20 cellular contexts compared by ENCODE assay signal in genomic region chr1:18805925-18806849, GRCh38. TPM values are rescaled to one million over a fixed set of nuclear protein-coding genes. Genes with fewer than 3 reads are reported as not detected.
DNase-seq lines count a peak whose midpoint lies in the region; ATAC-seq and TF ChIP-seq lines count a peak whose summit lies in the region.
"Had no signal": no experiment of that assay in that cellular context is flagged by ENCODE, and none has a peak within 500 bp of the region (broad histone marks: within the 10 kb centered on the region; RNA-seq: fewer than 3 reads in every experiment).

No MANE protein-coding gene starts in this region.

- TF ChIP-seq POLR2A in erythroblast (IDR thresholded peaks at IDR 0.05; ENCODE audit: low read length), result no peak

- H3K27me3 ChIP-seq in MG63 (no peaks in the 10 kb centered on the region), skeletal muscle tissue (ENCODE audit: control insufficient read depth in 3 of 3, insufficient read depth in 3 of 3, low read length in 3 of 3) (peaks cover 0 to 35% (median 10%) of the 10 kb centered on the region in 3 donors)
- H3K27me3 ChIP-seq: BLaER1 had no signal

- DNase-seq in ELF-1 (ENCODE audit: low read depth, low spot score), result peak; percentile 63
- DNase-seq in MG63, result peak; percentile 55
- DNase-seq in fibroblast of the aortic adventitia (ENCODE audit: low read depth), result peak; percentile 4
- DNase-seq in erythroblast (lab: John Stamatoyannopoulos, UW), result no peak
- no peak for DNase-seq in GM19240 (ENCODE audit: insufficient read length, low spot score)
- DNase-seq: activated CD4-positive, CD25-positive, alpha-beta regulatory T cell treated with anti-CD3 and anti-CD28 coated beads, Interleukin-2, amount 50 U/mL, for 72 hours; activated CD8-positive, alpha-beta T cell treated with anti-CD3 and anti-CD28 coated beads, Interleukin-2, amount 10 ng/mL, durations not matched to agents 7 days and 5 days; activated naive CD4-positive, alpha-beta T cell treated with Interleukin-2 at 50 U/mL for 16 hours; activated T-cell treated with anti-CD3 and anti-CD28 coated beads, Interleukin-2, amount 50 U/mL, for 1 hour; anterior cingulate cortex; NCI-H1417 treated with DMSO at 0.1 percent for 48 hours; NCI-H2171; NCI-H526; stimulated activated CD4-positive, alpha-beta T cell treated with anti-CD3 and anti-CD28 coated beads, Interleukin-1b, Interleukin-23, amount 100 ng/mL, for 48 hours; stimulated activated naive B cell treated with anti-CD40 and anti-IgM and Interleukin-4, amounts not matched to agents 10 μg/mL and 1 μg/mL and 100 μg/mL, for 72 hours had no signal

- H3K4me1 ChIP-seq in skeletal muscle tissue (ENCODE audit: control insufficient read depth in 3 of 3, insufficient read depth in 3 of 3, low read length in 3 of 3), result peaks cover 7 to 17% (median 8%) of the 10 kb centered on the region in 3 donors

- H3K9ac ChIP-seq in skeletal muscle tissue (ENCODE audit: low read depth in 1 of 3, low read length in 3 of 3), result no peak overlapping the region
- H3K9ac ChIP-seq: BLaER1 had no signal

- H3K9me3 ChIP-seq in MG63 (no peaks in the 10 kb centered on the region), skeletal muscle tissue (ENCODE audit: control insufficient read depth in 3 of 3, low read length in 3 of 3) (no peaks in the 10 kb centered on the region)
- H3K9me3 ChIP-seq: BLaER1 had no signal

- no peak for ATAC-seq in HG03521 (IDR thresholded peaks at IDR 0.05; ENCODE audit: unreplicated experiment)
- ATAC-seq: activated CD8-positive, alpha-beta T cell treated with anti-CD3 and anti-CD28 coated beads, Interleukin-2, amount 10 ng/mL, durations not matched to agents 7 days and 5 days; natural killer cell treated with Interleukin-12 subunit alpha and Interleukin-12 subunit beta and Interleukin-15 and Interleukin-18, amount 100 ng/mL, for 72 hours; stimulated activated naive B cell treated with anti-CD40 and anti-IgM and Interleukin-4, amounts not matched to agents 10 μg/mL and 1 μg/mL and 100 μg/mL, for 72 hours had no signal

- H3K27ac ChIP-seq in skeletal muscle tissue (ENCODE audit: low read depth, low read length), result peak overlapping the region; percentile 9
- H3K27ac ChIP-seq: BLaER1, RWPE1 had no signal

- no peak for TF ChIP-seq CTCF in fibroblast of the aortic adventitia (IDR thresholded peaks at IDR 0.05; ENCODE audit: insufficient read depth, low read length)

- H3K36me3 ChIP-seq in MG63, result no peaks in the 10 kb centered on the region
- no peaks in the 10 kb centered on the region for H3K36me3 ChIP-seq in skeletal muscle tissue (ENCODE audit: control insufficient read depth in 3 of 3, insufficient read depth in 3 of 3, low read length in 3 of 3)
- H3K36me3 ChIP-seq: BLaER1 had no signal

- H3K4me3 ChIP-seq in MG63 (no peak overlapping the region), fibroblast of the aortic adventitia (ENCODE audit: low read depth, low read length) (no peak overlapping the region), skeletal muscle tissue (ENCODE audit: low read length in 3 of 3) (no peak overlapping the region)
- H3K4me3 ChIP-seq: BLaER1 had no signal

RNA-seq across cellular contexts. Expression of gene TAS1R2, which starts 53.3 kb away (rescaled TPM):
- not detected in 2 replicates for total RNA-seq in MG63 (2014; rRNA removed; shearing (Covaris generic); ENCODE audit: low replicate concordance)
- total RNA-seq in fibroblast of the aortic adventitia (ENCODE audit: low replicate concordance) (not detected in 2 replicates), skeletal muscle tissue (not detected)
- total RNA-seq: activated CD8-positive, alpha-beta T cell treated with anti-CD3 and anti-CD28 coated beads, Interleukin-2, amount 10 ng/mL, durations not matched to agents 7 days and 5 days; natural killer cell treated with Interleukin-12 subunit alpha and Interleukin-12 subunit beta and Interleukin-15 and Interleukin-18, amount 100 ng/mL, for 72 hours had no signal

Comparison
In these comparisons a context has a peak if more than half of its experiments do, and no peak if none do; other contexts are left out.
1. DNase-seq: peak in ELF-1 (single experiment), MG63 (single experiment) and fibroblast of the aortic adventitia (single experiment); none in erythroblast (0 of 2) and GM19240 (single experiment).